Comparison of ENCODE assay signal across 8 cellular contexts in the genomic region with DNA sequence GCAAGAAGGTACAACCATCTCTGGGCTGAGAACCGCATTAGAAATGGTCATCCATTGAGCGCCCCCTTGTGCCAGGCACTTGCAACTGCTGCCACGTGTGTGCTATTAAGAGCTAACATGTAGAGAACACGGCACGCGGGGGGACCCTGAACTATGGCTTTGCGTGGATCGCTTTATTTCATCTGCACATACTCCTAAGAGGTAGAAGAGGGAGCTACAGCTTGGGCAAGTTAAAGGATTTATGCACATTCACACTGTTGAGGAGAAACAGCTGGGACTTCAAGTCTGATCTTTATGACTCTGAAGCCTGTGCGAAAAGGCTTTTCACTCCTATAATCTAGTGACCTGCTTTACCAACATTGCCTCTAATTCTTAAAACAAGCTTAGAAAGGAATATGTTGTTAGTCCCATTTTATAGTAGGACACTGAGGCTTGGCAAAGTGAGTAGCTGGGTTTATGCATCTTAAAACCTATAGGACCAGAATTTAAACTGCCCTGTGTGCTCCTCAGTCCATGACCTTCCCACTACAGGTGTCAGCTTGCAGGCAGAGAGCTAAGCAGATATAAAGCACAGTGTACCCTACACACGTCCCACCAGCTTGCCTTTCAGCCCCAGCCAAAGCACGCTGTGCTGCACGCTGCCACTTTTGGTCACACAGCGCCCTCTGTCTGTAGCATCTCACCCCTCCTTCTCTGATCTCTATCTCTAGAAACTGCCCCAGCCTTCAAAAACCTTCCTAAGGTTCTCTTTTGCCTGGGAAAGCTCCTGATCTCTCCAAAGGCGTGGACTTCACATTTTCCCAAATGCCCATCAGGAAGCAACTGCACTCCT. TPM values are rescaled to one million over a fixed set of nuclear protein-coding genes. Genes with fewer than 3 reads are reported as not detected.
DNase-seq lines count a peak whose midpoint lies in the region; ATAC-seq, FAIRE-seq and TF ChIP-seq lines count a peak whose summit lies in the region.

No MANE protein-coding gene starts in this region.

- no peak overlapping the region for H2BK5ac ChIP-seq in neuronal stem cell (ENCODE audit: low read length)

- H3K4me1 ChIP-seq in neuronal stem cell (ENCODE audit: control insufficient read depth in 2 of 2, insufficient read depth in 1 of 2, low read depth in 1 of 2, low read length in 2 of 2) (peaks cover 0 to 7% of the 10 kb centered on the region in 2 donors), stomach smooth muscle (ENCODE audit: control insufficient read depth, insufficient read depth, low read length) (peaks cover 17% of the 10 kb centered on the region)

- no peak overlapping the region for H3K27ac Mint-ChIP-seq in activated T-cell treated with anti-CD3 and anti-CD28 coated beads, Interleukin-2, amount 50 U/mL, for 72 hours

- H3K4me2 ChIP-seq in neuronal stem cell (ENCODE audit: insufficient read depth, low read length, poor library complexity, severe bottlenecking): peak overlapping the region; percentile 39

- H3K9me3 Mint-ChIP-seq in activated T-cell treated with anti-CD3 and anti-CD28 coated beads, Interleukin-2, amount 50 U/mL, for 72 hours: no peaks in the 10 kb centered on the region

- H2AK5ac ChIP-seq in neuronal stem cell (ENCODE audit: low read depth, low read length): no peak overlapping the region

- H3K4me3 Mint-ChIP-seq in activated T-cell treated with anti-CD3 and anti-CD28 coated beads, Interleukin-2, amount 50 U/mL, for 72 hours: peak overlapping the region; percentile 73 to 81

- no peak overlapping the region for H2BK12ac ChIP-seq in neuronal stem cell (ENCODE audit: low read length)

- no peak overlapping the region for H4K91ac ChIP-seq in neuronal stem cell (ENCODE audit: low read depth, low read length, poor library complexity)

- no peak for FAIRE-seq in H54 (lab: Jason Lieb, UNC)
- no peak for FAIRE-seq in RCC 7860 (lab: Jason Lieb, UNC)

- no peaks in the 10 kb centered on the region for H3K27me3 Mint-ChIP-seq in activated T-cell treated with anti-CD3 and anti-CD28 coated beads, Interleukin-2, amount 50 U/mL, for 72 hours (ENCODE audit: low read depth)

- no peak overlapping the region for H4K8ac ChIP-seq in neuronal stem cell (ENCODE audit: low read depth, low read length)

- H3K23ac ChIP-seq in neuronal stem cell (ENCODE audit: low read depth, low read length, poor library complexity): no peak overlapping the region

- H3K18ac ChIP-seq in neuronal stem cell (ENCODE audit: low read length): no peak overlapping the region

- no peak overlapping the region for H2BK15ac ChIP-seq in neuronal stem cell (ENCODE audit: low read length)

- H3K4me3 ChIP-seq in fibroblast of the aortic adventitia (ENCODE audit: low read depth, low read length) (no peak overlapping the region), neuronal stem cell (ENCODE audit: low read length in 2 of 2) (no peak overlapping the region), stomach smooth muscle (ENCODE audit: low read length in 2 of 2) (peak overlapping the region; percentile 18 to 62)

- TF ChIP-seq CTCF in LNCAP (IDR thresholded peaks at IDR 0.05) (peak; percentile 90), fibroblast of the aortic adventitia (IDR thresholded peaks at IDR 0.05; ENCODE audit: insufficient read depth, low read length) (peak; percentile 95)

- H2BK120ac ChIP-seq in neuronal stem cell (ENCODE audit: low read depth, low read length): no peak overlapping the region

- TF ChIP-seq POLR2A in H54 (IDR thresholded peaks at IDR 0.05; ENCODE audit: low read depth, low read length): no peak

- no peaks in the 10 kb centered on the region for H3K27me3 ChIP-seq in neuronal stem cell (ENCODE audit: control insufficient read depth in 3 of 3, insufficient read depth in 3 of 3, low read depth in 1 of 3, low read length in 3 of 3)
- peaks cover 0 to 6% of the 10 kb centered on the region in 2 donors for H3K27me3 ChIP-seq in stomach smooth muscle (ENCODE audit: control insufficient read depth in 1 of 2, insufficient read depth in 2 of 2, low read length in 2 of 2)

- H2AFZ ChIP-seq in neuronal stem cell (ENCODE audit: low read length): peak overlapping the region; percentile 75

- H3K14ac ChIP-seq in neuronal stem cell (ENCODE audit: low read length): no peak overlapping the region

- no peak overlapping the region for H3K9ac ChIP-seq in neuronal stem cell (ENCODE audit: low read depth, low read length, poor library complexity)
- H3K9ac ChIP-seq in stomach smooth muscle (ENCODE audit: low read length in 2 of 2): peak overlapping the region in 1 of 2 donors; percentile 29

- peaks cover 46% of the 10 kb centered on the region for H3K4me1 Mint-ChIP-seq in activated T-cell treated with anti-CD3 and anti-CD28 coated beads, Interleukin-2, amount 50 U/mL, for 72 hours (ENCODE audit: low read depth)

- no CpG with 5 or more reads among the region's 14 CpGs for WGBS in neuronal stem cell (ENCODE audit: extremely low coverage in 2 of 2, insufficient read length in 2 of 2, insufficient replicate concordance in 1 of 2), 2 donors

- no peaks in the 10 kb centered on the region for H3K36me3 Mint-ChIP-seq in activated T-cell treated with anti-CD3 and anti-CD28 coated beads, Interleukin-2, amount 50 U/mL, for 72 hours (ENCODE audit: insufficient read depth in 2 of 2)

- peak; percentile 94 for ATAC-seq in activated T-cell treated with anti-CD3 and anti-CD28 coated beads, Interleukin-2, amount 50 U/mL, for 72 hours (replicated peaks in 1 of 2)

- H3K36me3 ChIP-seq in neuronal stem cell (replicated peaks in 1 of 2; ENCODE audit: control insufficient read depth in 2 of 2, insufficient read depth in 2 of 2, low read length in 2 of 2) (no peaks in the 10 kb centered on the region), stomach smooth muscle (ENCODE audit: control insufficient read depth in 2 of 2, insufficient read depth in 2 of 2, low read length in 2 of 2) (peaks cover 0 to 4% of the 10 kb centered on the region in 2 donors)

- DNase-seq in ELR (ENCODE audit: low read depth): peak; percentile 79
- DNase-seq in H54 (ENCODE audit: insufficient read length, low spot score): peak; percentile 31
- peak; percentile 34 for DNase-seq in RCC 7860 (ENCODE audit: low spot score)
- peak; percentile 86 to 87 for DNase-seq in activated T-cell treated with anti-CD3 and anti-CD28 coated beads, Interleukin-2, amount 50 U/mL, for 72 hours
- peak; percentile 82 for DNase-seq in fibroblast of the aortic adventitia (ENCODE audit: low read depth)
- DNase-seq in neuronal stem cell (ENCODE audit: low spot score): peak; percentile 78

- no peaks in the 10 kb centered on the region for H3K9me3 ChIP-seq in neuronal stem cell (replicated peaks in 1 of 2; ENCODE audit: control insufficient read depth in 2 of 2, insufficient read depth in 1 of 2, low read depth in 1 of 2, low read length in 2 of 2)
- no peaks in the 10 kb centered on the region for H3K9me3 ChIP-seq in stomach smooth muscle (ENCODE audit: control insufficient read depth in 2 of 2, low read length in 2 of 2)

- no peak overlapping the region for H3K4ac ChIP-seq in neuronal stem cell (ENCODE audit: low read length)

- H3K27ac ChIP-seq in neuronal stem cell (replicated peaks; ENCODE audit: low read length) (no peak overlapping the region), stomach smooth muscle (ENCODE audit: low read length) (no peak overlapping the region)

- no peaks in the 10 kb centered on the region for H3K79me1 ChIP-seq in neuronal stem cell (ENCODE audit: low read depth, low read length)

RNA-seq across cellular contexts. Expression of a gene that starts 57.8 kb away (rescaled TPM):
- 10 to 100 TPM in 1 of 2 donors, 1 to 10 TPM in 1; 9.0 to 10.3 TPM for total RNA-seq in activated T-cell treated with anti-CD3 and anti-CD28 coated beads, Interleukin-2, amount 50 U/mL, for 72 hours
- total RNA-seq in fibroblast of the aortic adventitia (ENCODE audit: low replicate concordance): 6.1 and 8.8 TPM in 2 replicates
- polyA plus RNA-seq in neuronal stem cell (2013, experiment 1 of 2): 4.0 TPM
- 3.9 TPM for polyA plus RNA-seq in neuronal stem cell (2013, experiment 2 of 2)

Comparison
In these comparisons a context has a peak if more than half of its experiments do, and no peak if none do; other contexts are left out.
1. DNase-seq: peak in every context shown above with its lines; median percentile 86 in activated T-cell treated with anti-CD3 and anti-CD28 coated beads, Interleukin-2, amount 50 U/mL, for 72 hours; 82 in fibroblast of the aortic adventitia; 79 in ELR; 78 in neuronal stem cell; 34 in RCC 7860; 31 in H54.
2. H3K4me3 ChIP-seq: peak in stomach smooth muscle (2 of 2); none in fibroblast of the aortic adventitia (single experiment) and neuronal stem cell (0 of 2).